8 cellular contexts compared by ENCODE assay signal in the genomic region with DNA sequence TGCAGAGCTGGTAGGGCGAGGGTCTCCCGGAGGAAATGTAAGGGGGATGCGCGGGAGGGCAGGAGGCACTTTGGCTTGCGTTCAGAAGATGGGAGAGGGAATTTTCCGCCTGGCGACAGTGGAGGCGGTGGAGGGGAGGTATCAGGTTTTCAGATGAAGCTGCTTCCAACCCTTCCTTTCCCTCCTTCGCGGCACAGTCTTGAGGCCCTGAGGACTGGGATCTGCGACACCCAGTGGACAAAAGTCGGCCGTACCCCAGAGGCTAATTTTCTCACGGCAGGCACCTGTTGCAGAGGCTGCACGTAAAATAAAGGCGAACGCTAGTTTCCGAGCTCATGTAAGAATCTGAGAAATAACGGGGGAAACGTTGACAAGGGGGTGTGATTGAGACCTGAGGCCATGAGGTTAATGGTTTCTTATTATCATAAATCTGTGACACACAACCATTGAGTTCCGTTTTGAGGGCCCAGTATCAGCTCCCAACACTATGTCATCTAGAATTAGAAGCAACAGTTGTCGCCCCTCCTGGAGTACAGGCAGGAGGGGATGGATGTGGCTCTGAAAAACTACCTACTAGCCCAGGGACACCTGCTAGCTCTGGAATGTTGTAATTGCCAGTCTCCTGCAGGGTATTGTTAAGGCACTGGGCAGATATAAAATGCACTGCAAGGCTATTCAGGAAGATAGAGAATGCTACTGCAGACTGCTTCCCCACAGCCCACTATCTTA. TPM values are rescaled to one million over a fixed set of nuclear protein-coding genes. Genes with fewer than 3 reads are reported as not detected.
DNase-seq lines count a peak whose midpoint lies in the region; ATAC-seq, FAIRE-seq and TF ChIP-seq lines count a peak whose summit lies in the region.

No MANE protein-coding gene starts in this region.

- H3K79me2 ChIP-seq in keratinocyte (ENCODE audit: control insufficient read depth, insufficient read depth, low read length) = no peaks in the 10 kb centered on the region

- H3K36me3 ChIP-seq in bronchial epithelial cell (ENCODE audit: control insufficient read depth, insufficient read depth, low read length) = no peaks in the 10 kb centered on the region
- H3K36me3 ChIP-seq in keratinocyte (ENCODE audit: control insufficient read depth in 2 of 2, extremely low read depth in 1 of 2, insufficient read depth in 2 of 2, low read length in 2 of 2) = no peaks in the 10 kb centered on the region

- dilution Hi-C loops in keratinocyte (cut with MboI; ENCODE audit: extremely low pct_ligation_motif_present, low sequenced_read_pairs) = no loop called here

- no peaks in the 10 kb centered on the region for H3K9me1 ChIP-seq in keratinocyte (ENCODE audit: control insufficient read depth, extremely low read depth, insufficient read depth, low read length)

- peak; percentile 56 for TF ChIP-seq CTCF in GM10266 (IDR thresholded peaks at IDR 0.05; ENCODE audit: control insufficient read depth, insufficient read depth, low read depth, missing control alignments)
- peak; percentile 61 for TF ChIP-seq CTCF in bronchial epithelial cell (IDR thresholded peaks at IDR 0.05; ENCODE audit: insufficient read depth, low read length, severe bottlenecking)
- TF ChIP-seq CTCF in keratinocyte (optimal IDR thresholded peaks at IDR 0.05 in 1 of 3, IDR thresholded peaks at IDR 0.05 in 1 of 3, conservative IDR thresholded peaks at IDR 0.05 in 1 of 3; ENCODE audit: extremely low read depth in 1 of 3, insufficient read depth in 2 of 3, low read length in 3 of 3) = peak; percentile 26 to 44 (median 43)

- peak; percentile 7 for FAIRE-seq in bronchial epithelial cell (lab: Jason Lieb, UNC)
- peak; percentile 13 for FAIRE-seq in keratinocyte (lab: Jason Lieb, UNC)

- H3K27me3 ChIP-seq in bronchial epithelial cell (ENCODE audit: control insufficient read depth, insufficient read depth, low read length) = peaks cover 2% of the 10 kb centered on the region
- peaks cover 16% of the 10 kb centered on the region for H3K27me3 ChIP-seq in keratinocyte (ENCODE audit: control insufficient read depth, extremely low read depth, insufficient read depth, low read length)

- no peak overlapping the region for H3K27ac ChIP-seq in keratinocyte (ENCODE audit: control insufficient read depth, insufficient read depth, low read length)

- H4K20me1 ChIP-seq in keratinocyte (ENCODE audit: control insufficient read depth, extremely low read depth, insufficient read depth, low read length) = no peaks in the 10 kb centered on the region

- H2AFZ ChIP-seq in keratinocyte (ENCODE audit: control insufficient read depth, low read length) = no peak overlapping the region

- no peak overlapping the region for H3K4me3 ChIP-seq in bronchial epithelial cell (ENCODE audit: low read depth, low read length)
- peak overlapping the region in 1 of 3 experiments; percentile 56 for H3K4me3 ChIP-seq in keratinocyte (ENCODE audit: control insufficient read depth in 2 of 3, extremely low read depth in 1 of 3, insufficient read depth in 2 of 3, low read depth in 1 of 3, low read length in 3 of 3)

- no peak overlapping the region for H3K9ac ChIP-seq in keratinocyte (ENCODE audit: control insufficient read depth, extremely low read depth, insufficient read depth, low read length)

- peak overlapping the region; percentile 39 for H3K4me2 ChIP-seq in keratinocyte (ENCODE audit: control insufficient read depth, extremely low read depth, insufficient read depth, low read depth, low read length)

- no peaks in the 10 kb centered on the region for H3K9me3 ChIP-seq in keratinocyte (ENCODE audit: control insufficient read depth, low read depth, low read length)

- DNase-seq in GM10266 (ENCODE audit: extremely low spot score) (peak; percentile 25), NCI-H1436 (lab: John Stamatoyannopoulos, UW) (peak; percentile 80), UCSD-AML1 (lab: John Stamatoyannopoulos, UW; ENCODE audit: unreplicated experiment) (peak; percentile 37), bronchial epithelial cell (ENCODE audit: low read depth) (peak; percentile 38), keratinocyte (ENCODE audit: low read depth, low spot score) (no peak), OCI-M2 (lab: John Stamatoyannopoulos, UW; ENCODE audit: unreplicated experiment) (no peak)
- DNase-seq in stimulated activated CD4-positive, alpha-beta T cell treated with anti-CD3 and anti-CD28 coated beads, Interleukin-15, amount 100 ng/mL, for 24 hours = peak; percentile 65

- no peaks in the 10 kb centered on the region for H3K4me1 ChIP-seq in keratinocyte (ENCODE audit: control insufficient read depth, extremely low read depth, insufficient read depth, low read length)

- ATAC-seq in HG02642 (IDR thresholded peaks at IDR 0.05; ENCODE audit: poor library complexity, unreplicated experiment) = peak; percentile 55

RNA-seq across cellular contexts. Expression of a gene that starts 1.1 kb away (rescaled TPM):
- total RNA-seq in bronchial epithelial cell = not detected in 2 replicates
- polyA plus RNA-seq in keratinocyte = 0.12 to 0.16 TPM in 2 of 3 replicates, not detected in the other
- polyA plus RNA-seq in keratinocyte (2011; ENCODE audit: low read depth) = not detected
- polyA plus RNA-seq in keratinocyte (2011; cell fraction: cytosol; rRNA removed) = 0.04 TPM in 1 of 2 replicates, not detected in the other
- polyA plus RNA-seq in keratinocyte (2011; cell fraction: nucleus; rRNA removed) = 0.08 and 0.19 TPM in 2 replicates
- 0.06 TPM in 1 of 2 replicates, not detected in the other for polyA plus RNA-seq in keratinocyte (2012; ENCODE audit: low replicate concordance)
- polyA minus RNA-seq in keratinocyte = not detected in 3 replicates
- polyA minus RNA-seq in keratinocyte (2011; cell fraction: cytosol; rRNA and poly(A)+ RNA removed) = not detected
- polyA minus RNA-seq in keratinocyte (2011; cell fraction: nucleus; rRNA and poly(A)+ RNA removed) = not detected in 2 replicates

RNA-seq across cellular contexts. Expression of a gene that starts 37.4 kb away (rescaled TPM):
- 0.79 and 1.8 TPM in 2 replicates for total RNA-seq in bronchial epithelial cell
- polyA plus RNA-seq in keratinocyte = 0.86 to 1.5 TPM (median 1.2 TPM) in 3 replicates
- polyA plus RNA-seq in keratinocyte (2011; ENCODE audit: low read depth) = not detected
- 0.44 and 0.45 TPM in 2 replicates for polyA plus RNA-seq in keratinocyte (2011; cell fraction: cytosol; rRNA removed)
- polyA plus RNA-seq in keratinocyte (2011; cell fraction: nucleus; rRNA removed) = 1.2 and 1.4 TPM in 2 replicates
- polyA plus RNA-seq in keratinocyte (2012; ENCODE audit: low replicate concordance) = 0.16 and 0.68 TPM in 2 replicates
- polyA minus RNA-seq in keratinocyte = 0.13 to 0.42 TPM in 2 of 3 replicates, not detected in the other
- polyA minus RNA-seq in keratinocyte (2011; cell fraction: cytosol; rRNA and poly(A)+ RNA removed) = not detected
- polyA minus RNA-seq in keratinocyte (2011; cell fraction: nucleus; rRNA and poly(A)+ RNA removed) = 0.32 and 0.93 TPM in 2 replicates

RNA-seq across cellular contexts. Expression of a gene that starts 43.4 kb away (rescaled TPM):
- 4.2 and 7.0 TPM in 2 replicates for total RNA-seq in bronchial epithelial cell
- polyA plus RNA-seq in keratinocyte = 2.3 to 2.8 TPM (median 2.7 TPM) in 3 replicates
- 1.3 TPM for polyA plus RNA-seq in keratinocyte (2011; ENCODE audit: low read depth)
- 1.8 and 1.9 TPM in 2 replicates for polyA plus RNA-seq in keratinocyte (2011; cell fraction: cytosol; rRNA removed)
- polyA plus RNA-seq in keratinocyte (2011; cell fraction: nucleus; rRNA removed) = 3.3 and 4.0 TPM in 2 replicates
- 2.6 and 3.0 TPM in 2 replicates for polyA plus RNA-seq in keratinocyte (2012; ENCODE audit: low replicate concordance)
- 2.1 to 3.5 TPM in 2 of 3 replicates, not detected in the other for polyA minus RNA-seq in keratinocyte
- not detected for polyA minus RNA-seq in keratinocyte (2011; cell fraction: cytosol; rRNA and poly(A)+ RNA removed)
- 2.3 and 3.9 TPM in 2 replicates for polyA minus RNA-seq in keratinocyte (2011; cell fraction: nucleus; rRNA and poly(A)+ RNA removed)

RNA-seq across cellular contexts. Expression of a gene that starts 52.9 kb away (rescaled TPM):
- total RNA-seq in bronchial epithelial cell = 30.1 and 31.9 TPM in 2 replicates
- polyA plus RNA-seq in keratinocyte = 7.6 to 16.1 TPM (median 9.2 TPM) in 3 replicates
- polyA plus RNA-seq in keratinocyte (2011; ENCODE audit: low read depth) = 5.6 TPM
- polyA plus RNA-seq in keratinocyte (2011; cell fraction: cytosol; rRNA removed) = 6.7 and 8.7 TPM in 2 replicates
- polyA plus RNA-seq in keratinocyte (2011; cell fraction: nucleus; rRNA removed) = 10.9 and 14.0 TPM in 2 replicates
- polyA plus RNA-seq in keratinocyte (2012; ENCODE audit: low replicate concordance) = 9.0 and 17.9 TPM in 2 replicates
- polyA minus RNA-seq in keratinocyte = 3.2 to 15.6 TPM (median 7.3 TPM) in 3 replicates
- 11.1 TPM for polyA minus RNA-seq in keratinocyte (2011; cell fraction: cytosol; rRNA and poly(A)+ RNA removed)
- polyA minus RNA-seq in keratinocyte (2011; cell fraction: nucleus; rRNA and poly(A)+ RNA removed) = 8.2 and 14.6 TPM in 2 replicates

Comparison
In these comparisons a context has a peak if more than half of its experiments do, and no peak if none do; other contexts are left out.
1. DNase-seq: peak in GM10266 (single experiment), NCI-H1436 (single experiment), UCSD-AML1 (single experiment), bronchial epithelial cell (single experiment) and stimulated activated CD4-positive, alpha-beta T cell treated with anti-CD3 and anti-CD28 coated beads, Interleukin-15, amount 100 ng/mL, for 24 hours (single experiment); none in keratinocyte (single experiment) and OCI-M2 (single experiment).
2. Peak in every context shown above with its lines, with median percentiles within 50 percentile points of each other: CTCF ChIP-seq.